ENCODE assay signal across 33 cellular contexts in the genomic region with DNA sequence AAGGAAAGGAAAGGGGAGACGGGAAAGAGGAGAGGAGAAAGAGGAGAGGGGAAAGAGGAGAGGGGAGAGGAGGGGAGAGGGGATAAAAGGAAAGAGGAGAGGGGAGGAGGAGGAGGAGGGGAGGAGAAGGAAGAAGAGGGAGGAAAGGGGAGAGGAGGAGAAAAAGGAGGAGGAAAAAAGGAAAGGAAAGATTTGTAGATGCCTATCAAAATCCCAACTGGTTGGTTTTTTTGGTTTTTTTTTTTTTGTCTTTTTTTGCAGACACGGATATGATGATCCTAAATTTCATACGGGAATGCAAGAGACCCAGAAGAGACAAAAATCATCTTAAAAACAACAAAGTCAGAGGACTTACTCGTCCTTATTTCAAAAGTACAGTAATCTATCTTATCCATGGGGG. TPM values are rescaled to one million over a fixed set of nuclear protein-coding genes. Genes with fewer than 3 reads are reported as not detected.
"Had no signal": no experiment of that assay in that cellular context is flagged by ENCODE, and none has a peak within 500 bp of the region (broad histone marks: within the 10 kb centered on the region; RNA-seq: fewer than 3 reads in every experiment).

No MANE protein-coding gene starts in this region.

- H3K27me3 Mint-ChIP-seq: stimulated activated memory B cell treated with anti-CD40 and anti-IgM and Interleukin-4, amounts not matched to agents 10 μg/mL and 1 μg/mL and 100 μg/mL, for 72 hours; stimulated activated naive B cell treated with anti-CD40 and anti-IgM and Interleukin-4, amounts not matched to agents 10 μg/mL and 1 μg/mL and 100 μg/mL, for 72 hours; stimulated activated naive CD8-positive, alpha-beta T cell treated with anti-CD3 and anti-CD28 coated beads, Interleukin-15, amount 100 ng/mL, for 72 hours; stimulated activated naive CD8-positive, alpha-beta T cell treated with anti-CD3 and anti-CD28 coated beads, Interleukin-15, Interleukin-2, amounts not matched to agents 100 ng/mL and 50 ng/mL, for 24 hours; type B pancreatic cell had no signal

- H3K27me3 ChIP-seq: stomach, suprapubic skin, testis, thyroid gland, tibial artery, tibial nerve, transverse colon, upper lobe of left lung, upper lobe of right lung, uterus, vagina had no signal

- H3K27ac Mint-ChIP-seq: stimulated activated memory B cell treated with anti-CD40 and anti-IgM and Interleukin-4, amounts not matched to agents 10 μg/mL and 1 μg/mL and 100 μg/mL, for 72 hours; stimulated activated naive B cell treated with anti-CD40 and anti-IgM and Interleukin-4, amounts not matched to agents 10 μg/mL and 1 μg/mL and 100 μg/mL, for 72 hours; stimulated activated naive CD8-positive, alpha-beta T cell treated with anti-CD3 and anti-CD28 coated beads, Interleukin-15, amount 100 ng/mL, for 72 hours; stimulated activated naive CD8-positive, alpha-beta T cell treated with anti-CD3 and anti-CD28 coated beads, Interleukin-15, Interleukin-2, amounts not matched to agents 100 ng/mL and 50 ng/mL, for 24 hours; type B pancreatic cell had no signal

- H3K27ac ChIP-seq: stomach, suprapubic skin, testis, thoracic aorta, thyroid gland, tibial artery, tibial nerve, transverse colon, upper lobe of left lung, upper lobe of right lung, uterus, vagina had no signal

- ATAC-seq: stimulated activated memory B cell treated with anti-CD40 and anti-IgM and Interleukin-4, amounts not matched to agents 10 μg/mL and 1 μg/mL and 100 μg/mL, for 72 hours; stimulated activated naive B cell treated with anti-CD40 and anti-IgM and Interleukin-4, amounts not matched to agents 10 μg/mL and 1 μg/mL and 100 μg/mL, for 72 hours; stimulated activated naive CD8-positive, alpha-beta T cell treated with anti-CD3 and anti-CD28 coated beads, Interleukin-15, amount 100 ng/mL, for 72 hours; stimulated activated naive CD8-positive, alpha-beta T cell treated with anti-CD3 and anti-CD28 coated beads, Interleukin-15, Interleukin-2, amounts not matched to agents 100 U/mL and 50 U/mL, for 24 hours; upper lobe of right lung had no signal

- DNase-seq: stimulated activated CD4-positive, alpha-beta T cell treated with anti-CD3 and anti-CD28 coated beads, Interleukin-2, amount 100 ng/mL, for 24 hours; stimulated activated CD4-positive, alpha-beta T cell treated with anti-CD3 and anti-CD28 coated beads, Interleukin-2, amount 100 ng/mL, for 48 hours; stimulated activated CD4-positive, alpha-beta T cell treated with anti-CD3 and anti-CD28 coated beads, Interleukin-4, amount 100 ng/mL, for 1 hour; stimulated activated CD4-positive, alpha-beta T cell treated with anti-CD3 and anti-CD28 coated beads, Interleukin-4, amount 100 ng/mL, for 24 hours; stimulated activated CD8-positive, alpha-beta memory T cell treated with anti-CD3 and anti-CD28 coated beads, Interleukin-4, amount 100 ng/mL, for 48 hours; stimulated activated naive B cell treated with anti-CD40 and anti-IgM and Interleukin-4, amounts not matched to agents 10 μg/mL and 1 μg/mL and 100 μg/mL, for 72 hours; stimulated activated naive CD4-positive, alpha-beta T cell; stimulated activated naive CD4-positive, alpha-beta T cell treated with Interleukin-2 at 50 U/mL for 16 hours; stimulated activated naive CD8-positive, alpha-beta T cell treated with anti-CD3 and anti-CD28 coated beads, Interleukin-15, amount 100 ng/mL, for 72 hours; stimulated activated naive CD8-positive, alpha-beta T cell treated with anti-CD3 and anti-CD28 coated beads, Interleukin-15, Interleukin-2, amounts not matched to agents 100 U/mL and 50 U/mL, for 24 hours; stomach; substantia nigra; testis; thyroid gland; tibial artery; transverse colon; trophoblast cell; upper lobe of left lung; upper lobe of right lung; uterus had no signal

- H3K4me1 ChIP-seq: stomach, suprapubic skin, testis, thyroid gland, tibial artery, tibial nerve, transverse colon, upper lobe of left lung, upper lobe of right lung, uterus, vagina had no signal

- H3K4me3 Mint-ChIP-seq: stimulated activated memory B cell treated with anti-CD40 and anti-IgM and Interleukin-4, amounts not matched to agents 10 μg/mL and 1 μg/mL and 100 μg/mL, for 72 hours; stimulated activated naive B cell treated with anti-CD40 and anti-IgM and Interleukin-4, amounts not matched to agents 10 μg/mL and 1 μg/mL and 100 μg/mL, for 72 hours; stimulated activated naive CD8-positive, alpha-beta T cell treated with anti-CD3 and anti-CD28 coated beads, Interleukin-15, amount 100 ng/mL, for 72 hours; stimulated activated naive CD8-positive, alpha-beta T cell treated with anti-CD3 and anti-CD28 coated beads, Interleukin-15, Interleukin-2, amounts not matched to agents 100 ng/mL and 50 ng/mL, for 24 hours; type B pancreatic cell had no signal

- FAIRE-seq: urothelium cell line had no signal

- H3K9me3 Mint-ChIP-seq: stimulated activated naive B cell treated with anti-CD40 and anti-IgM and Interleukin-4, amounts not matched to agents 10 μg/mL and 1 μg/mL and 100 μg/mL, for 72 hours; stimulated activated naive CD8-positive, alpha-beta T cell treated with anti-CD3 and anti-CD28 coated beads, Interleukin-15, amount 100 ng/mL, for 72 hours; stimulated activated naive CD8-positive, alpha-beta T cell treated with anti-CD3 and anti-CD28 coated beads, Interleukin-15, Interleukin-2, amounts not matched to agents 100 ng/mL and 50 ng/mL, for 24 hours; type B pancreatic cell had no signal

- H3K36me3 ChIP-seq: uterus had no signal

- H3K4me3 ChIP-seq: stomach, suprapubic skin, testis, thoracic aorta, thyroid gland, tibial artery, tibial nerve, transverse colon, upper lobe of left lung, upper lobe of right lung, uterus, vagina had no signal

- H3K9me3 ChIP-seq: stomach, suprapubic skin, testis, thoracic aorta, thyroid gland, tibial artery, tibial nerve, transverse colon, upper lobe of left lung, upper lobe of right lung, uterus, vagina had no signal

- H3K4me1 Mint-ChIP-seq: stimulated activated memory B cell treated with anti-CD40 and anti-IgM and Interleukin-4, amounts not matched to agents 10 μg/mL and 1 μg/mL and 100 μg/mL, for 72 hours; stimulated activated naive B cell treated with anti-CD40 and anti-IgM and Interleukin-4, amounts not matched to agents 10 μg/mL and 1 μg/mL and 100 μg/mL, for 72 hours; stimulated activated naive CD8-positive, alpha-beta T cell treated with anti-CD3 and anti-CD28 coated beads, Interleukin-15, amount 100 ng/mL, for 72 hours had no signal

RNA-seq across cellular contexts. Expression of a gene that starts 32.9 kb away (rescaled TPM):
- total RNA-seq: stomach, subcutaneous adipose tissue, suprapubic skin, temporal lobe, thoracic aorta, thyroid gland, tibial nerve, transverse colon, upper lobe of left lung, upper lobe of right lung, ureter, urinary bladder, uterus, vagina had no signal
- polyA plus RNA-seq: stomach, thymus, urinary bladder had no signal
